Comparison of ENCODE assay signal across 7 cellular contexts in the genomic region with DNA sequence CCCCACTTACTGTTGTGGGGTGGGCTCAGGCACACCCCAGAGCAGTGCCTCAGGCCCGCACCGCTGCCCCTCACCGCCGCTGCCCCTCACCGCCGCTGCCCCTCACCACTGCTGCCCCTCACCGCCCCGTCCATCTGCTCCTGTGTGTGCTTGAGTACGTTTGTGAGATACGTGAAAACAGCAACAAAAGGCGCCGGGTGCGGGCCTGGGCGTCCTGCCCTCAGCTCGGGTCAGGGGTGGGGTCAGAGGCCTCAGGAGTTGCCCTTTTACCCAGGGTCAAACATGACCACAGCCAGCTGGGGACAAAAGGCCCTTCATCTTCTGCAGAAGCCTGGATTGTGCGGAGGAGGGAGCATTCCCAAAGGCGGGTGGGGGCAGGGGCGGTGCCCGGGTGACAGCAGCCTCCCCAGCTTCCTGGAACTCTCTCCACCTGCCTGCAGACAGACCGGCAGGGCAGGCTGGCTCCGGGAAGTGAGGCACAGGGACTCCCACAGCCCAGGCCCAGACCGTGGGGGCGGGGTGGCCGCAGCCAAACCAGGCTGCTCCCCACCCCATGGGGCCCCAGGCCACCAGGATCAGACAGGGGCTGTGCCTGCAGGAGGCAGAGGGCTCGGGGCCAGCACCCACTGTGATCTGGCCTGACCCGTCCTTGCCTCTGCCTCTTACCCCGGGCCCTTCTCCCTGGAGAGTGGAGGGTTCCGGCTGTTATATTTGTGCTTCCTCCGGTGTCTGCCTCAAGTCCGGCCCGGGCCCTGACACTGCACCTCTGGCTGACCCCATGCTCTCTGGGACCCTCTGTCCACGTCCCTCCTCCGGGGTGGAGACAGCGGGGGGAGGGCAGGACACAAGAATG. TPM values are rescaled to one million over a fixed set of nuclear protein-coding genes. Genes with fewer than 3 reads are reported as not detected.
A peak's percentile ranks its signal among the peaks of the same experiment; 100 is the strongest.
DNase-seq lines count a peak whose midpoint lies in the region; ATAC-seq, FAIRE-seq and TF ChIP-seq lines count a peak whose summit lies in the region.

No MANE protein-coding gene starts in this region.

- peak overlapping the region; percentile 45 to 76 for H3K4me3 ChIP-seq in Panc1 (ENCODE audit: low read depth in 2 of 2, low read length in 2 of 2)

- H3K27ac ChIP-seq in Panc1 (ENCODE audit: low read length) = peak overlapping the region; percentile 99

- CTCF ChIA-PET in Panc1 (lab: Charles Lee) = interaction anchor here (0.8 kb wide), 1 partner anchor 8 kb away, joined by 3 read pairs; no protein-coding TSS in a partner anchor

- no peaks in the 10 kb centered on the region for H3K27me3 ChIP-seq in Panc1 (ENCODE audit: control insufficient read depth, insufficient read depth, low read length)

- POLR2A ChIA-PET in Panc1 (lab: Charles Lee) = interaction anchor here (0.5 to 0.6 kb wide), 2 partner anchors 125 to 476 kb away, joined by 4 to 11 read pairs; no protein-coding TSS in a partner anchor

- intact Hi-C loops in Panc1 (cut with micrococcal nuclease; ENCODE audit: unreplicated experiment) = no loop called here
- intact Hi-C loops in cardiac septum (cut with DNase I) = loop anchor here (5.0 kb wide), 1 partner anchor 76 kb away; the partner anchor contains the start of gene MXRA8
- intact Hi-C loops in posterior cingulate gyrus (cut with DNase I) = no loop called here

- no TSS peak for BruUV-seq in Panc1 (replicated peaks; lab: Mats Ljungman, UMichigan)

- H3K9me3 ChIP-seq in Panc1 (ENCODE audit: control insufficient read depth, insufficient read depth, low read depth, low read length) = no peaks in the 10 kb centered on the region

- ATAC-seq in Panc1 = peak; percentile 46
- ATAC-seq in HG03571 (IDR thresholded peaks at IDR 0.05; ENCODE audit: unreplicated experiment) = no peak

- DNase-seq in GM19239 (ENCODE audit: insufficient read length, low spot score) (peak; percentile 55), Panc1 (ENCODE audit: low read depth, low spot score) (no peak), cardiac septum (ENCODE audit: low spot score) (peak; percentile 84), posterior cingulate gyrus (peak; percentile 58 to 97 (median 82)), HTR-8/SVneo (ENCODE audit: insufficient read length, low spot score) (no peak)
- no peak for DNase-seq in stimulated activated CD4-positive, alpha-beta T cell treated with anti-CD3 and anti-CD28 coated beads, Interleukin-4, amount 100 ng/mL, for 1 hour

- H3K4me1 ChIP-seq in Panc1 (ENCODE audit: control insufficient read depth, insufficient read depth, low read length) = peaks cover 71% of the 10 kb centered on the region

- FAIRE-seq in GM19239 (lab: Jason Lieb, UNC) (peak; percentile 56), HTR-8/SVneo (lab: Jason Lieb, UNC) (no peak)

- no peak for TF ChIP-seq CTCF in Panc1 (IDR thresholded peaks at IDR 0.05)

- in situ Hi-C loops in Panc1 (cut with HindIII; ENCODE audit: low pct_unique_long_range_greater_than_20kb, low sequenced_read_pairs) = no loop called here

- no peaks in the 10 kb centered on the region for H3K36me3 ChIP-seq in Panc1 (ENCODE audit: control insufficient read depth, insufficient read depth, low read length)

RNA-seq across cellular contexts. Expression of gene VWA1, which starts 2.3 kb away (rescaled TPM):
- total RNA-seq in Panc1 (2021; ENCODE audit: unreplicated experiment) (858 TPM), cardiac septum (35.3 TPM)
- polyA plus RNA-seq in Panc1 (2012; ENCODE audit: insufficient read length) = 1,549 TPM

RNA-seq across cellular contexts. Expression of gene ANKRD65, which starts 12.1 kb away (rescaled TPM):
- total RNA-seq in Panc1 (2021; ENCODE audit: unreplicated experiment) = 1.9 TPM
- 3.7 TPM for polyA plus RNA-seq in Panc1 (2012; ENCODE audit: insufficient read length)
- total RNA-seq in cardiac septum = 1.8 TPM

RNA-seq across cellular contexts. Expression of gene ATAD3C, which starts 16.3 kb away (rescaled TPM):
- total RNA-seq in Panc1 (2021; ENCODE audit: unreplicated experiment) (10.6 TPM), cardiac septum (0.51 TPM)
- polyA plus RNA-seq in Panc1 (2012; ENCODE audit: insufficient read length) = 8.1 TPM

RNA-seq across cellular contexts. Expression of gene MRPL20, which starts 26.1 kb away (rescaled TPM):
- total RNA-seq in Panc1 (2021; ENCODE audit: unreplicated experiment) = 196 TPM
- polyA plus RNA-seq in Panc1 (2012; ENCODE audit: insufficient read length) = 252 TPM
- 127 TPM for total RNA-seq in cardiac septum

RNA-seq across cellular contexts. Expression of gene CCNL2, which starts 34.0 kb away (rescaled TPM):
- 297 TPM for total RNA-seq in Panc1 (2021; ENCODE audit: unreplicated experiment)
- 235 TPM for polyA plus RNA-seq in Panc1 (2012; ENCODE audit: insufficient read length)
- total RNA-seq in cardiac septum = 78.6 TPM

Comparison
In these comparisons a context has a peak if more than half of its experiments do, and no peak if none do; other contexts are left out.
1. DNase-seq: peak in GM19239 (single experiment), cardiac septum (single experiment) and posterior cingulate gyrus (10 of 10); none in Panc1 (single experiment), stimulated activated CD4-positive, alpha-beta T cell treated with anti-CD3 and anti-CD28 coated beads, Interleukin-4, amount 100 ng/mL, for 1 hour (single experiment) and HTR-8/SVneo (single experiment).
2. RNA of gene VWA1, which starts 2.3 kb away (total RNA-seq): 858 TPM in Panc1 (single experiment); 35.3 TPM in cardiac septum (single experiment); every median in the first group is over 10 times any median in the second.